Comparison of ENCODE assay signal across 7 cellular contexts in genomic region chr6:70651326-70651905, GRCh38. TPM values are rescaled to one million over a fixed set of nuclear protein-coding genes. Genes with fewer than 3 reads are reported as not detected.
DNase-seq lines count a peak whose midpoint lies in the region; ATAC-seq and TF ChIP-seq lines count a peak whose summit lies in the region.

No MANE protein-coding gene starts in this region.

- H3K23me2 ChIP-seq in H9 (ENCODE audit: insufficient read length, low read depth, low read length, poor library complexity, severe bottlenecking): no peaks in the 10 kb centered on the region

- DNase-seq in activated T-cell treated with anti-CD3 and anti-CD28 coated beads for 48 hours (ENCODE audit: low read depth): peak; percentile 17
- peak; percentile 9 for DNase-seq in stimulated activated CD8-positive, alpha-beta memory T cell treated with anti-CD3 and anti-CD28 coated beads, Interleukin-4, amount 100 ng/mL, for 24 hours (ENCODE audit: low read depth)
- DNase-seq in colonic mucosa: no peak
- DNase-seq in H9: no peak

- no CpG with 5 or more reads among the region's 3 CpGs for WGBS in H9 (ENCODE audit: extremely low coverage, insufficient read length, low lambda C conversion rate)

- H3K4me3 Mint-ChIP-seq in H9: no peak overlapping the region

- H2BK12ac ChIP-seq in H9 (ENCODE audit: insufficient read length, low read depth, low read length): no peak overlapping the region

- no peak for TF ChIP-seq CTCF in colonic mucosa (IDR thresholded peaks at IDR 0.05)
- no peak for TF ChIP-seq CTCF in H9 (conservative IDR thresholded peaks at IDR 0.05)

- no peaks in the 10 kb centered on the region; a peak in 1 of 5 replicates for H3K9me3 Mint-ChIP-seq in H9

- no peaks in the 10 kb centered on the region for H3K27me3 Mint-ChIP-seq in H9 (ENCODE audit: low read depth)

- no peak overlapping the region for H3K14ac ChIP-seq in H9 (ENCODE audit: insufficient read depth, low read length)

- H3K79me2 ChIP-seq in H9 (ENCODE audit: insufficient read depth, low read length): no peaks in the 10 kb centered on the region

- no peak overlapping the region for H3K4me3 ChIP-seq in colonic mucosa

- no peak overlapping the region for H2BK120ac ChIP-seq in H9 (ENCODE audit: low read depth, low read length, poor library complexity, severe bottlenecking)

- no peak overlapping the region for H3K56ac ChIP-seq in H9 (ENCODE audit: insufficient read length, low read depth, low read length)

- H3K27me3 ChIP-seq in colonic mucosa (no peaks in the 10 kb centered on the region), H9 (ENCODE audit: insufficient read depth, low read length) (no peaks in the 10 kb centered on the region)

- H3T11ph ChIP-seq in H9 (ENCODE audit: low read length): no peak overlapping the region

- H3K36me3 ChIP-seq in colonic mucosa: no peaks in the 10 kb centered on the region

- peak; percentile 74 for ATAC-seq in GM19467 (IDR thresholded peaks at IDR 0.05; ENCODE audit: unreplicated experiment)
- ATAC-seq in HG03469 (IDR thresholded peaks at IDR 0.05; ENCODE audit: unreplicated experiment): peak; percentile 67
- no peak for ATAC-seq in GM18867 (IDR thresholded peaks at IDR 0.05; ENCODE audit: unreplicated experiment)

- H2BK15ac ChIP-seq in H9 (ENCODE audit: low read depth, low read length): no peak overlapping the region

- H2AK5ac ChIP-seq in H9 (ENCODE audit: insufficient read length, low read length): no peak overlapping the region

- H3K23ac ChIP-seq in H9 (ENCODE audit: insufficient read length, low read depth, low read length): no peak overlapping the region

- H3K27ac ChIP-seq in colonic mucosa: no peak overlapping the region
- H3K27ac ChIP-seq in H9 (ENCODE audit: insufficient read length, low read depth, low read length): no peak overlapping the region

- H3K4me2 ChIP-seq in H9 (ENCODE audit: insufficient read depth, insufficient read length, low read length): no peak overlapping the region

- H3K9me3 ChIP-seq in colonic mucosa: no peaks in the 10 kb centered on the region
- H3K9me3 ChIP-seq in H9 (ENCODE audit: control insufficient read depth, low read depth, low read length): no peaks in the 10 kb centered on the region

- H3K18ac ChIP-seq in H9 (ENCODE audit: insufficient read length, low read depth, low read length): no peak overlapping the region

- no peaks in the 10 kb centered on the region for H4K20me1 ChIP-seq in H9 (ENCODE audit: control insufficient read depth, insufficient read depth, insufficient read length)

- no peaks in the 10 kb centered on the region; a peak in 1 of 4 replicates for H3K4me1 Mint-ChIP-seq in H9

- intact Hi-C loops in colonic mucosa (cut with DNase I): no loop called here

- H4K91ac ChIP-seq in H9 (ENCODE audit: insufficient read length, low read depth, low read length): no peak overlapping the region

- H3K4me1 ChIP-seq in colonic mucosa (no peaks in the 10 kb centered on the region), H9 (ENCODE audit: insufficient read depth, low read length) (no peaks in the 10 kb centered on the region; the same call in 1 of the 2 replicates)

- no peak overlapping the region for H2AFZ ChIP-seq in H9 (ENCODE audit: low read length)

- no peak overlapping the region for H2BK5ac ChIP-seq in H9 (ENCODE audit: insufficient read length, low read length)

- H4K5ac ChIP-seq in H9 (ENCODE audit: insufficient read length, low read depth, low read length): no peak overlapping the region

- H3K36me3 Mint-ChIP-seq in H9 (ENCODE audit: insufficient read depth in 1 of 3, low read depth in 3 of 3): no peaks in the 10 kb centered on the region

- no peak overlapping the region for H3K27ac Mint-ChIP-seq in H9

- H3K9ac ChIP-seq in colonic mucosa (ENCODE audit: low read depth in 2 of 2, low read length in 2 of 2) (no peak overlapping the region), H9 (ENCODE audit: extremely low read depth, insufficient read length, low read length) (no peak overlapping the region)

- no peak overlapping the region for H4K8ac ChIP-seq in H9 (replicated peaks; ENCODE audit: insufficient read length, low read depth, low read length)

- H3K79me1 ChIP-seq in H9 (ENCODE audit: insufficient read depth, low read depth, low read length, poor library complexity, severe bottlenecking): no peaks in the 10 kb centered on the region

- no peak overlapping the region for H2BK20ac ChIP-seq in H9 (ENCODE audit: low read depth, low read length, poor library complexity, severe bottlenecking)

- no peak overlapping the region for H3K4ac ChIP-seq in H9 (ENCODE audit: low read depth, low read length)

RNA-seq across cellular contexts. Expression of gene SMAP1, which starts 16.3 kb away (rescaled TPM):
- 10 to 100 TPM; 42.3 to 62.8 TPM for total RNA-seq in colonic mucosa
- 29.3 TPM in 2 replicates for total RNA-seq in H9 (2021)

Comparison
In these comparisons a context has a peak if more than half of its experiments do, and no peak if none do; other contexts are left out.
1. DNase-seq: peak in activated T-cell treated with anti-CD3 and anti-CD28 coated beads for 48 hours (single experiment) and stimulated activated CD8-positive, alpha-beta memory T cell treated with anti-CD3 and anti-CD28 coated beads, Interleukin-4, amount 100 ng/mL, for 24 hours (single experiment); none in colonic mucosa (single experiment) and H9 (single experiment).